Comparison of ENCODE assay signal across 32 cellular contexts in the genomic region with DNA sequence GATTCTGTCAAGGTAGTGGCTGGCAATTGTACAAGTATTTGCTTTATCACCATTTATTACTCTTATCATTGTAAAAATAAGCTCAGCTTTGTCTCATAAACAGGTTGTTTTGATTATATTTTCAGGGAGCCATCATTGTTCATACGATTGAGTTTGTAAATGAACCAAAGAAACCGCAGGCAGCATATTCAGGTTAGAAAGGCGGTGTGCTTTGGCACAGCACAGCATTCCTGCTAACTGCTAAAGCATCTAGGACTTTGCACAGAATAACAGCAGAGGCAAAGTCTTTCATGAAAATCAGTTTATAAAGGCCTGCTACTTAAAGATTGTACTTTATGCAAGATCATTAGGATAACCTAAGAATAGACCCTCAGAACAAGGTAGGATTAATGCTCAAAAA.
"Had no signal": no experiment of that assay in that cellular context is flagged by ENCODE, and none has a peak within 500 bp of the region (broad histone marks: within the 10 kb centered on the region; RNA-seq: fewer than 3 reads in every experiment).

No MANE protein-coding gene starts in this region.

- FAIRE-seq: keratinocyte, urothelium cell line had no signal

- H3K4me3 ChIP-seq: hepatocyte, left lung, lower lobe of right lung, neural progenitor cell, psoas muscle, right atrium auricular region, right lobe of liver, smooth muscle cell, testis, tibial artery, upper lobe of right lung had no signal

- H3K27ac Mint-ChIP-seq: mesothelial cell of epicardium; natural killer cell; nephron progenitor cell; neural progenitor cell; stimulated activated memory B cell treated with anti-CD40 and anti-IgM and Interleukin-4, amounts not matched to agents 10 μg/mL and 1 μg/mL and 100 μg/mL, for 72 hours; stimulated activated naive CD8-positive, alpha-beta T cell treated with anti-CD3 and anti-CD28 coated beads, Interleukin-15, amount 100 ng/mL, for 72 hours had no signal

- H2AFZ ChIP-seq: hepatocyte, neural progenitor cell, parathyroid adenoma had no signal

- H3K27ac ChIP-seq: hepatocyte, left lung, lower lobe of right lung, neural progenitor cell, neutrophil, parathyroid adenoma, psoas muscle, right atrium auricular region, right lobe of liver, testis, tibial artery, upper lobe of right lung had no signal

- H3K27me3 ChIP-seq: hepatocyte, left lung, neural progenitor cell, neutrophil, right atrium auricular region, right lobe of liver, testis, tibial artery, upper lobe of right lung had no signal

- H3K4me2 ChIP-seq: hepatocyte, neural progenitor cell, smooth muscle cell had no signal

- H3K36me3 ChIP-seq: left lung, lower lobe of right lung, neural progenitor cell, neutrophil, right atrium auricular region, right lobe of liver, tibial artery, upper lobe of right lung had no signal

- H3K79me2 ChIP-seq: hepatocyte, parathyroid adenoma had no signal

- DNase-seq: left colon; left lung; lower lobe of right lung; mammary epithelial cell; mesendoderm; naive B cell; natural killer cell; nephron progenitor cell; occipital lobe; psoas muscle; right lobe of liver; stimulated activated CD4-positive, alpha-beta T cell treated with anti-CD3 and anti-CD28 coated beads, Interleukin-1b, Interleukin-23, amount 100 ng/mL, for 48 hours; stimulated activated CD4-positive, alpha-beta T cell treated with anti-CD3 and anti-CD28 coated beads, Interleukin-2, amount 100 ng/mL, for 48 hours; stimulated activated CD4-positive, alpha-beta T cell treated with anti-CD3 and anti-CD28 coated beads, Interleukin-4, amount 100 ng/mL, for 4 hours; stimulated activated CD8-positive, alpha-beta memory T cell treated with anti-CD3 and anti-CD28 coated beads, Interleukin-4, amount 100 ng/mL, for 48 hours; stimulated activated naive CD4-positive, alpha-beta T cell treated with Interleukin-2 at 50 U/mL for 16 hours; stimulated activated naive CD8-positive, alpha-beta T cell treated with anti-CD3 and anti-CD28 coated beads, Interleukin-15, amount 100 ng/mL, for 72 hours; substantia nigra; testis; tibial artery; trophoblast cell; upper lobe of right lung had no signal

- H3K9ac ChIP-seq: neural progenitor cell, parathyroid adenoma had no signal

- H3K27me3 Mint-ChIP-seq: naive B cell; stimulated activated memory B cell treated with anti-CD40 and anti-IgM and Interleukin-4, amounts not matched to agents 10 μg/mL and 1 μg/mL and 100 μg/mL, for 72 hours; stimulated activated naive CD8-positive, alpha-beta T cell treated with anti-CD3 and anti-CD28 coated beads, Interleukin-15, amount 100 ng/mL, for 72 hours had no signal

- H3K4me1 ChIP-seq: left lung, lower lobe of right lung, parathyroid adenoma, psoas muscle, right atrium auricular region, right lobe of liver, testis, upper lobe of right lung had no signal

- H3K4me3 Mint-ChIP-seq: mesothelial cell of epicardium; naive B cell; natural killer cell; nephron progenitor cell; neural progenitor cell; stimulated activated memory B cell treated with anti-CD40 and anti-IgM and Interleukin-4, amounts not matched to agents 10 μg/mL and 1 μg/mL and 100 μg/mL, for 72 hours; stimulated activated naive CD8-positive, alpha-beta T cell treated with anti-CD3 and anti-CD28 coated beads, Interleukin-15, amount 100 ng/mL, for 72 hours had no signal

- H3K9me3 Mint-ChIP-seq: neural progenitor cell; stimulated activated naive CD8-positive, alpha-beta T cell treated with anti-CD3 and anti-CD28 coated beads, Interleukin-15, amount 100 ng/mL, for 72 hours had no signal

- H3K4me1 Mint-ChIP-seq: natural killer cell had no signal

- H3K36me3 Mint-ChIP-seq: mesothelial cell of epicardium; natural killer cell; neural progenitor cell; stimulated activated memory B cell treated with anti-CD40 and anti-IgM and Interleukin-4, amounts not matched to agents 10 μg/mL and 1 μg/mL and 100 μg/mL, for 72 hours had no signal

- H3K9me3 ChIP-seq: left lung, lower lobe of right lung, neutrophil, psoas muscle, right atrium auricular region, right lobe of liver, testis, tibial artery, upper lobe of right lung had no signal

- ATAC-seq: left colon; left lung; lower lobe of right lung; natural killer cell; psoas muscle; right lobe of liver; stimulated activated memory B cell treated with anti-CD40 and anti-IgM and Interleukin-4, amounts not matched to agents 10 μg/mL and 1 μg/mL and 100 μg/mL, for 72 hours; stimulated activated naive CD8-positive, alpha-beta T cell treated with anti-CD3 and anti-CD28 coated beads, Interleukin-15, amount 100 ng/mL, for 72 hours; upper lobe of right lung had no signal
